12 cellular contexts compared by ENCODE assay signal in genomic region chr5:139744471-139745120, GRCh38. TPM values are rescaled to one million over a fixed set of nuclear protein-coding genes. Genes with fewer than 3 reads are reported as not detected.
DNase-seq lines count a peak whose midpoint lies in the region; ATAC-seq, FAIRE-seq and TF ChIP-seq lines count a peak whose summit lies in the region.
"Had no signal": no experiment of that assay in that cellular context is flagged by ENCODE, and none has a peak within 500 bp of the region (broad histone marks: within the 10 kb centered on the region; RNA-seq: fewer than 3 reads in every experiment).

No MANE protein-coding gene starts in this region.

- DNase-seq in A549 (ENCODE audit: low read depth in 1 of 2, low spot score in 1 of 2) (no peak), astrocyte (ENCODE audit: low read depth) (no peak), naive B cell (no peak), HCEC 1CT (no peak)
- DNase-seq in effector memory CD8-positive, alpha-beta T cell: no peak
- no peak for DNase-seq in activated CD4-positive, alpha-beta memory T cell treated with anti-CD3 and anti-CD28 coated beads, Interleukin-2, amount 10 ng/mL, durations not matched to agents 7 days and 5 days
- no peak for DNase-seq in naive thymus-derived CD8-positive, alpha-beta T cell
- DNase-seq: NCI-H2029 treated with DMSO at 0.1 percent for 48 hours had no signal

- H4K20me1 ChIP-seq in astrocyte (ENCODE audit: insufficient read depth, low read length): no peaks in the 10 kb centered on the region

- H3K27me3 ChIP-seq in HUES6 (ENCODE audit: control insufficient read depth, insufficient read depth, low read length) (peaks cover 34% of the 10 kb centered on the region), astrocyte (ENCODE audit: insufficient read depth, low read length) (no peaks in the 10 kb centered on the region)

- H3K9me3 ChIP-seq in A549 (no peaks in the 10 kb centered on the region), HUES6 (ENCODE audit: control insufficient read depth, insufficient read depth, low read depth, low read length) (no peaks in the 10 kb centered on the region), astrocyte (ENCODE audit: insufficient read depth, low read depth, low read length) (no peaks in the 10 kb centered on the region)
- H3K9me3 ChIP-seq: colonic mucosa, neutrophil, suprapubic skin had no signal

- CTCF ChIA-PET in A549 (lab: Yijun Ruan, JAX): interaction anchor here (0.5 to 8.7 kb wide), 8 partner anchors 19 to 1993 kb away, joined by 3 to 47 read pairs (median 5); no protein-coding TSS in a partner anchor
- CTCF ChIA-PET in activated CD4-positive, alpha-beta memory T cell treated with anti-CD3 and anti-CD28 coated beads, Interleukin-2, amount 10 ng/mL, durations not matched to agents 7 days and 5 days (lab: Charles Lee): interaction anchor here (1.5 to 2.0 kb wide), 2 partner anchors 21 to 224 kb away, joined by 4 to 5 read pairs; no protein-coding TSS in a partner anchor

- H3K9me3 Mint-ChIP-seq in astrocyte (ENCODE audit: unreplicated experiment) (peaks cover 2% of the 10 kb centered on the region), naive B cell (no peaks in the 10 kb centered on the region)
- no peaks in the 10 kb centered on the region for H3K9me3 Mint-ChIP-seq in effector memory CD8-positive, alpha-beta T cell
- H3K9me3 Mint-ChIP-seq in activated CD4-positive, alpha-beta memory T cell treated with anti-CD3 and anti-CD28 coated beads, Interleukin-2, amount 10 ng/mL, durations not matched to agents 7 days and 5 days: no peaks in the 10 kb centered on the region
- H3K9me3 Mint-ChIP-seq in naive thymus-derived CD8-positive, alpha-beta T cell: no peaks in the 10 kb centered on the region

- H3K27ac ChIP-seq in A549: peak overlapping the region; percentile 75 to 89; a peak in 5 of 6 replicates
- peak overlapping the region; percentile 13; the same call in 1 of the 2 replicates for H3K27ac ChIP-seq in HUES6 (ENCODE audit: low read depth, low read length)
- H3K27ac ChIP-seq in astrocyte (ENCODE audit: low read depth, low read length): peak overlapping the region; percentile 84
- H3K27ac ChIP-seq: colonic mucosa, neutrophil had no signal

- TF ChIP-seq EP300 in A549 (IDR thresholded peaks at IDR 0.05): no peak

- H3K27ac Mint-ChIP-seq in astrocyte (ENCODE audit: unreplicated experiment): peak overlapping the region; percentile 99
- peak overlapping the region; percentile 33 to 94 (median 64) for H3K27ac Mint-ChIP-seq in naive B cell
- H3K27ac Mint-ChIP-seq in effector memory CD8-positive, alpha-beta T cell: no peak overlapping the region
- H3K27ac Mint-ChIP-seq in activated CD4-positive, alpha-beta memory T cell treated with anti-CD3 and anti-CD28 coated beads, Interleukin-2, amount 10 ng/mL, durations not matched to agents 7 days and 5 days: no peak overlapping the region
- peak overlapping the region in 5 of 10 donors; percentile 27 to 56 (median 37) for H3K27ac Mint-ChIP-seq in naive thymus-derived CD8-positive, alpha-beta T cell

- H3K9ac ChIP-seq in HUES6 (ENCODE audit: low read length) (peak overlapping the region; percentile 26), astrocyte (ENCODE audit: low read length) (peak overlapping the region; percentile 29)

- no peaks in the 10 kb centered on the region for H3K79me2 ChIP-seq in astrocyte (ENCODE audit: insufficient read depth, low read length)

- no peaks in the 10 kb centered on the region for H3K36me3 Mint-ChIP-seq in astrocyte (ENCODE audit: low read depth, unreplicated experiment)
- no peaks in the 10 kb centered on the region for H3K36me3 Mint-ChIP-seq in naive B cell
- H3K36me3 Mint-ChIP-seq in effector memory CD8-positive, alpha-beta T cell (ENCODE audit: insufficient read depth): peaks cover 24% of the 10 kb centered on the region
- H3K36me3 Mint-ChIP-seq in activated CD4-positive, alpha-beta memory T cell treated with anti-CD3 and anti-CD28 coated beads, Interleukin-2, amount 10 ng/mL, durations not matched to agents 7 days and 5 days (ENCODE audit: low read depth): no peaks in the 10 kb centered on the region
- no peaks in the 10 kb centered on the region for H3K36me3 Mint-ChIP-seq in naive thymus-derived CD8-positive, alpha-beta T cell

- H3K27me3 Mint-ChIP-seq in astrocyte (ENCODE audit: low read depth, unreplicated experiment) (no peaks in the 10 kb centered on the region), naive B cell (no peaks in the 10 kb centered on the region)
- no peaks in the 10 kb centered on the region for H3K27me3 Mint-ChIP-seq in effector memory CD8-positive, alpha-beta T cell
- H3K27me3 Mint-ChIP-seq in activated CD4-positive, alpha-beta memory T cell treated with anti-CD3 and anti-CD28 coated beads, Interleukin-2, amount 10 ng/mL, durations not matched to agents 7 days and 5 days: peaks cover 56% of the 10 kb centered on the region
- peaks cover 0 to 9% (median 5%) of the 10 kb centered on the region in 5 donors for H3K27me3 Mint-ChIP-seq in naive thymus-derived CD8-positive, alpha-beta T cell

- WGBS in A549 (ENCODE audit: missing lambda C conversion rate): 90% methylated on average over 12 of the region's 12 CpGs

- no peaks in the 10 kb centered on the region for H3K36me3 ChIP-seq in HUES6 (ENCODE audit: control insufficient read depth, insufficient read depth, low read length)
- H3K36me3 ChIP-seq in astrocyte (ENCODE audit: insufficient read depth, low read length): no peaks in the 10 kb centered on the region
- H3K36me3 ChIP-seq: colonic mucosa, neutrophil, suprapubic skin had no signal

- H3K4me2 ChIP-seq in A549 (peak overlapping the region; percentile 97), astrocyte (ENCODE audit: low read length) (peak overlapping the region; percentile 89)

- peaks cover 58% of the 10 kb centered on the region for H3K4me1 Mint-ChIP-seq in astrocyte (ENCODE audit: low read depth, unreplicated experiment)
- peaks cover 72 to 92% (median 88%) of the 10 kb centered on the region in 3 donors for H3K4me1 Mint-ChIP-seq in naive B cell
- peaks cover 19 to 26% of the 10 kb centered on the region in 2 donors for H3K4me1 Mint-ChIP-seq in effector memory CD8-positive, alpha-beta T cell (ENCODE audit: low read depth in 2 of 2)
- H3K4me1 Mint-ChIP-seq in activated CD4-positive, alpha-beta memory T cell treated with anti-CD3 and anti-CD28 coated beads, Interleukin-2, amount 10 ng/mL, durations not matched to agents 7 days and 5 days: peaks cover 22% of the 10 kb centered on the region
- peaks cover 21 to 51% (median 31%) of the 10 kb centered on the region in 4 donors for H3K4me1 Mint-ChIP-seq in naive thymus-derived CD8-positive, alpha-beta T cell

- H3K4me3 Mint-ChIP-seq in astrocyte (ENCODE audit: unreplicated experiment) (peak overlapping the region; percentile 62), naive B cell (peak overlapping the region in 3 of 8 donors; percentile 4 to 60 (median 4))
- H3K4me3 Mint-ChIP-seq in effector memory CD8-positive, alpha-beta T cell: no peak overlapping the region
- no peak overlapping the region for H3K4me3 Mint-ChIP-seq in activated CD4-positive, alpha-beta memory T cell treated with anti-CD3 and anti-CD28 coated beads, Interleukin-2, amount 10 ng/mL, durations not matched to agents 7 days and 5 days
- peak overlapping the region in 4 of 10 donors; percentile 4 to 52 (median 36) for H3K4me3 Mint-ChIP-seq in naive thymus-derived CD8-positive, alpha-beta T cell

- POLR2A ChIA-PET in A549 (lab: Yijun Ruan, JAX): no interaction called here
- POLR2A ChIA-PET in activated CD4-positive, alpha-beta memory T cell treated with anti-CD3 and anti-CD28 coated beads, Interleukin-2, amount 10 ng/mL, durations not matched to agents 7 days and 5 days (lab: Charles Lee): no interaction called here
- POLR2A ChIA-PET in naive thymus-derived CD8-positive, alpha-beta T cell (lab: Charles Lee): interaction anchor here (0.6 to 0.9 kb wide), 3 partner anchors 100 to 155 kb away, joined by 3 read pairs; no protein-coding TSS in a partner anchor

- H3K4me1 ChIP-seq in A549 (peaks cover 46% of the 10 kb centered on the region), HUES6 (ENCODE audit: control insufficient read depth, insufficient read depth, low read length) (peaks cover 64% of the 10 kb centered on the region), astrocyte (ENCODE audit: insufficient read depth, low read length) (peaks cover 60% of the 10 kb centered on the region)

- H3K4me3 ChIP-seq in A549: no peak overlapping the region
- no peak overlapping the region for H3K4me3 ChIP-seq in HUES6 (ENCODE audit: low read depth, low read length)
- H3K4me3 ChIP-seq in astrocyte (ENCODE audit: insufficient read depth, low read depth, low read length): no peak overlapping the region
- H3K4me3 ChIP-seq: colonic mucosa, suprapubic skin had no signal

- H2AFZ ChIP-seq in astrocyte (ENCODE audit: low read depth, low read length): no peak overlapping the region

- no peak for TF ChIP-seq CTCF in A549 (IDR thresholded peaks at IDR 0.05)
- no peak for TF ChIP-seq CTCF in astrocyte (IDR thresholded peaks at IDR 0.05; ENCODE audit: insufficient read depth, low read depth, low read length)

- TF ChIP-seq RAD21 in A549 (conservative IDR thresholded peaks at IDR 0.05 in 1 of 2, IDR thresholded peaks at IDR 0.05 in 1 of 2): no peak

- no peak for TF ChIP-seq POLR2A in A549 (IDR thresholded peaks at IDR 0.05; ENCODE audit: low read length)

- FAIRE-seq in A549 (lab: Jason Lieb, UNC) (no peak), astrocyte (lab: Jason Lieb, UNC) (no peak)

- ATAC-seq in A549 (no peak), naive B cell (ENCODE audit: low read depth in 2 of 2) (no peak)
- no peak for ATAC-seq in effector memory CD8-positive, alpha-beta T cell (replicated peaks)
- no peak for ATAC-seq in naive thymus-derived CD8-positive, alpha-beta T cell

TF ChIP-seq in A549, 52 proteins besides CTCF, POLR2A, EP300 and RAD21:
- TF ChIP-seq ZFP36 (IDR thresholded peaks at IDR 0.05; ENCODE audit: borderline replicate concordance, partially characterized antibody) (peak; percentile 54), MYC (IDR thresholded peaks at IDR 0.05; ENCODE audit: borderline replicate concordance, low read length) (no peak)

RNA-seq across cellular contexts. Expression of gene PSD2, which starts 51.0 kb away (rescaled TPM):
- polyA plus RNA-seq in A549 (2011; rRNA removed) (0.03 TPM in 1 of 2 replicates, not detected in the other), A549 (2017; fragmentation: RNase III; extraction: RNeasy Plus Mini Kit Qiagen cat#74134 plus additional on column Dnase treatment) (0.03 to 0.05 TPM (median 0.03 TPM) in 3 replicates), naive B cell (ENCODE audit: low read depth in 6 of 6) (not detected)
- 0.01 TPM in 2 replicates for polyA plus RNA-seq in A549 (2012; cell fraction: cytosol; rRNA removed)
- polyA plus RNA-seq in A549 (2012; cell fraction: nucleus; rRNA removed): 0.02 and 0.11 TPM in 2 replicates
- 0.08 TPM in 1 of 2 replicates, not detected in the other for polyA minus RNA-seq in A549 (2011; rRNA and poly(A)+ RNA removed)
- total RNA-seq in astrocyte: 0.25 and 0.31 TPM in 2 replicates
- not detected for total RNA-seq in activated CD4-positive, alpha-beta memory T cell treated with anti-CD3 and anti-CD28 coated beads, Interleukin-2, amount 10 ng/mL, durations not matched to agents 7 days and 5 days
- total RNA-seq in naive thymus-derived CD8-positive, alpha-beta T cell: under 1 TPM; 0.08 to 0.19 TPM
- polyA plus RNA-seq in naive thymus-derived CD8-positive, alpha-beta T cell: under 1 TPM in 1 of 3 donors, not detected in 2; 0.08 TPM

Comparison
In these comparisons a context has a peak if more than half of its experiments do, and no peak if none do; other contexts are left out.
1. H3K27ac ChIP-seq: peak in every context shown above with its lines; median percentile 84 in astrocyte; 82 in A549; 13 in HUES6.
2. H3K27ac Mint-ChIP-seq: peak in astrocyte (single experiment) and naive B cell (6 of 6); none in effector memory CD8-positive, alpha-beta T cell (0 of 2) and activated CD4-positive, alpha-beta memory T cell treated with anti-CD3 and anti-CD28 coated beads, Interleukin-2, amount 10 ng/mL, durations not matched to agents 7 days and 5 days (single experiment).